ENCODE assay signal across 12 cellular contexts in genomic region chr17:27495460-27495859, GRCh38. TPM values are rescaled to one million over a fixed set of nuclear protein-coding genes. Genes with fewer than 3 reads are reported as not detected.
A peak's percentile ranks its signal among the peaks of the same experiment; 100 is the strongest.
DNase-seq lines count a peak whose midpoint lies in the region; ATAC-seq and TF ChIP-seq lines count a peak whose summit lies in the region.
"Had no signal": no experiment of that assay in that cellular context is flagged by ENCODE, and none has a peak within 500 bp of the region (broad histone marks: within the 10 kb centered on the region; RNA-seq: fewer than 3 reads in every experiment).

No MANE protein-coding gene starts in this region.

- DNase-seq in dorsolateral prefrontal cortex (no peak), posterior vena cava (ENCODE audit: low spot score) (peak; percentile 24), pons (ENCODE audit: low spot score) (no peak), T-helper 9 cell (no peak), omental fat pad (ENCODE audit: low spot score) (no peak), GM10266 (ENCODE audit: extremely low spot score) (no peak)
- DNase-seq: effector memory CD4-positive, alpha-beta T cell; left ventricle myocardium inferior; NCI-H510A had no signal

- TF ChIP-seq CTCF in dorsolateral prefrontal cortex (IDR thresholded peaks at IDR 0.05 in 54 of 56, conservative IDR thresholded peaks at IDR 0.05 in 2 of 56; ENCODE audit: low read depth in 1 of 56, partially characterized antibody in 56 of 56), result no peak
- TF ChIP-seq CTCF in omental fat pad (IDR thresholded peaks at IDR 0.05), result no peak
- TF ChIP-seq CTCF in GM10266 (IDR thresholded peaks at IDR 0.05; ENCODE audit: control insufficient read depth, insufficient read depth, low read depth, missing control alignments), result no peak

- intact Hi-C loops in dorsolateral prefrontal cortex (cut with DNase I), result loop anchor here (2.0 kb wide), 1 partner anchor 105 kb away; no protein-coding TSS in a partner anchor
- intact Hi-C loops in posterior vena cava (cut with DNase I), result loop anchor here in 1 of 2 donors (10.0 kb wide), 1 partner anchor 59 kb away; no protein-coding TSS in a partner anchor

- H3K4me1 ChIP-seq in BLaER1 treated with 17β-estradiol and CSF1 and Interleukin-3, amounts not matched to agents 10 nM and 100 nM, result peaks cover 10 to 40% (median 19%) of the 10 kb centered on the region in 10 experiments; a peak in 18 of 20 replicates
- H3K4me1 ChIP-seq: uterus had no signal

- H3K36me3 ChIP-seq in BLaER1 treated with 17β-estradiol and CSF1 and Interleukin-3, amounts not matched to agents 10 nM and 100 nM, result peaks cover 0 to 10% (median 2%) of the 10 kb centered on the region in 11 experiments; a peak in 5 of 22 replicates
- H3K36me3 ChIP-seq: left ventricle myocardium inferior, uterus had no signal

- H3K27me3 ChIP-seq in BLaER1 treated with 17β-estradiol and CSF1 and Interleukin-3, amounts not matched to agents 10 nM and 100 nM, result no peaks in the 10 kb centered on the region
- H3K27me3 ChIP-seq in dorsolateral prefrontal cortex, result no peaks in the 10 kb centered on the region
- H3K27me3 ChIP-seq: uterus had no signal

- ATAC-seq in HG02852 (IDR thresholded peaks at IDR 0.05; ENCODE audit: unreplicated experiment), result peak; percentile 48
- ATAC-seq in omental fat pad (ENCODE audit: low FRiP score), result no peak

- H3K4me3 ChIP-seq in BLaER1 treated with 17β-estradiol and CSF1 and Interleukin-3, amounts not matched to agents 10 nM and 100 nM, result no peak overlapping the region
- no peak overlapping the region for H3K4me3 ChIP-seq in dorsolateral prefrontal cortex
- H3K4me3 ChIP-seq: left ventricle myocardium inferior, uterus had no signal

- no peak overlapping the region for H3K27ac ChIP-seq in BLaER1 treated with 17β-estradiol and CSF1 and Interleukin-3, amounts not matched to agents 10 nM and 100 nM
- peak overlapping the region in 45 of 59 donors; percentile 8 to 88 (median 75) for H3K27ac ChIP-seq in dorsolateral prefrontal cortex

- peaks cover 0 to 54% (median 0%) of the 10 kb centered on the region in 11 experiments; a peak in 7 of 22 replicates for H4K20me1 ChIP-seq in BLaER1 treated with 17β-estradiol and CSF1 and Interleukin-3, amounts not matched to agents 10 nM and 100 nM

- peak overlapping the region in 9 of 11 experiments; percentile 7 to 62 (median 43); a peak in 13 of 22 replicates for H3K4me2 ChIP-seq in BLaER1 treated with 17β-estradiol and CSF1 and Interleukin-3, amounts not matched to agents 10 nM and 100 nM

- H3K9ac ChIP-seq in BLaER1 treated with 17β-estradiol and CSF1 and Interleukin-3, amounts not matched to agents 10 nM and 100 nM, result 0 out of 22 replicates have a peak overlapping the region, but pooled peaks of 1 of the 11 experiments have one; percentile 13

- peaks cover 4 to 12% (median 8%) of the 10 kb centered on the region in 11 experiments for H3K9me3 ChIP-seq in BLaER1 treated with 17β-estradiol and CSF1 and Interleukin-3, amounts not matched to agents 10 nM and 100 nM (replicated peaks in 1 of 11)
- H3K9me3 ChIP-seq: left ventricle myocardium inferior, uterus had no signal

RNA-seq across cellular contexts. Expression of gene KSR1, which starts 39.2 kb away (rescaled TPM):
- total RNA-seq in dorsolateral prefrontal cortex (100 to 1,000 TPM in 3 of 120 experiments, 10 to 100 TPM in 117; 44.7 to 102 (median 69.9) TPM), posterior vena cava (10 to 100 TPM; 30.3 to 35.5 TPM), omental fat pad (10 to 100 TPM; 25.8 to 42.3 (median 33.9) TPM)

Comparison
In these comparisons a context has a peak if more than half of its experiments do, and no peak if none do; other contexts are left out.
1. H3K27ac ChIP-seq: peak in dorsolateral prefrontal cortex (45 of 59); none in BLaER1 treated with 17β-estradiol and CSF1 and Interleukin-3, amounts not matched to agents 10 nM and 100 nM (0 of 11).